1 cellular context compared by ENCODE assay signal in genomic region chr6:138958595-138958994, GRCh38.
TF ChIP-seq lines count a peak whose summit lies in the region.

No MANE protein-coding gene starts in this region.

TF ChIP-seq in GM23338, 12 proteins besides CTCF, POLR2A, EP300 and RAD21 (continued from another document):
- TF ChIP-seq EZH2 (IDR thresholded peaks at IDR 0.05; ENCODE audit: low read depth, unreplicated experiment) (no peak), CREB1 (CRISPR knock-in tag; IDR thresholded peaks at IDR 0.05; ENCODE audit: low read depth) (no peak), ETS1 (IDR thresholded peaks at IDR 0.05) (no peak), POLR2AphosphoS5 (IDR thresholded peaks at IDR 0.05; ENCODE audit: low read depth) (no peak), NANOG (IDR thresholded peaks at IDR 0.05; ENCODE audit: borderline replicate concordance) (no peak), REST (IDR thresholded peaks at IDR 0.05; ENCODE audit: unreplicated experiment) (no peak), JUNB (IDR thresholded peaks at IDR 0.05; ENCODE audit: unreplicated experiment) (no peak), ZNF462 (CRISPR knock-in tag; IDR thresholded peaks at IDR 0.05) (no peak)
TF ChIP-seq in GM23338: peak in this region for 0.
